Comparison of ENCODE assay signal across 1 cellular context in the genomic region with DNA sequence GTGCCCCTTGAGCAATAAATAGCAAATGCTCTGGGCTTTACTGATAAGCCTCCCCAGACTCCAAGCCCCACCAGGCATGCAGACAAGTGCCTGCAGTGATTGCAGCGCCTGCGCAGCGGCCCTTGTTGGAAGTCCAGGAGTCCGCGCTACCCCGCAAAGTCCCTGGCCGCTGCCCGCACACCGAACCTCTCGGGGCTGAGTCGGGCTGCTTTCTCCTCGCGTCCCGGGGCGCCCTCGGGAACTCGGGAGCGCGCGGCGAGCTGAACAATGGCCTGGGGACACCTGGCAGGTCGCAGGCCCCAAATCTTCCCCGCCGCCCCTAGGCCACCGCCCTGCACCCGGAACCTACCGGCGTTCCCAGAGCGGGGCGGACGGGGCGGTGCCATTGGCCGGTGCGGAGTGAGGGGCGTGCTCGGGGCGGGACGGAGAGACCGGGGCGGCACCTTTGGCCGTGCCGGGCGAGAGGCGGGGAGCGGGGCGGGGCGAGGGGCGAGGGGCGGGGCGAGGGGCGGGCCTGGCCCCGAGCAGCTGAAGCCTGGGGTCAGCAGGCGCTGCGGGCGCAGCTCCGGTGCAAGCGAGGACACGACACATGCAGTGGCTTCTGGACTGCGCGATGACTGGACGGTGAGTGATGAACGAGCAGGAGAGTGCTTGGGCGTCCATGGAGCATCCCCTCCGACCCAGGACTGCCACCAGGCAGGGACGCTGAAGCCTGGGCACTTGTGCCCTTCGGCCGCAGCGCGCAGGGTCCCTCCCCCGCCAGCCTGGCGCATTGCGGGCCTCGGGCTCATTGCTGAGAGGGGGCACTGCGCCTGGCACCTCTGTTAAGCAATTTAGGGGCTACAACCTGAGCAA.
A peak's percentile ranks its signal among the peaks of the same experiment; 100 is the strongest.
TF ChIP-seq lines count a peak whose summit lies in the region.

Gene RASSF4, plus strand, starts transcription at position 560 of the 855 bp plus-strand sequence. CDS start 10,401 bp downstream, outside the sequence.

TF ChIP-seq in GM12878, 131 proteins besides CTCF, POLR2A, EP300 and RAD21 (continued from another document):
- TF ChIP-seq REST (IDR thresholded peaks at IDR 0.05; ENCODE audit: low read depth, low read length) (no peak), MAX (IDR thresholded peaks at IDR 0.05; ENCODE audit: low read depth, low read length) (peak; percentile 25; the same call in 1 of the 2 replicates), SMC3 (IDR thresholded peaks at IDR 0.05; ENCODE audit: borderline replicate concordance, low read length) (no peak), MLLT1 (IDR thresholded peaks at IDR 0.05) (no peak), ZNF622 (IDR thresholded peaks at IDR 0.05) (no peak), EGR1 (IDR thresholded peaks at IDR 0.05; ENCODE audit: borderline replicate concordance in 1 of 2, low read depth in 2 of 2, low read length in 2 of 2) (0 out of 3 replicates have a peak, but pooled peaks of 1 of the 2 experiments have one; percentile 4), SUPT20H (IDR thresholded peaks at IDR 0.05; ENCODE audit: borderline replicate concordance, control insufficient read depth, low read depth, low read length) (no peak), BCL11A (IDR thresholded peaks at IDR 0.05; ENCODE audit: low read depth, low read length) (0 out of 2 replicates have a peak, but pooled peaks have one; percentile 11), ESRRA (IDR thresholded peaks at IDR 0.05; ENCODE audit: low read length) (no peak), JUND (IDR thresholded peaks at IDR 0.05; ENCODE audit: low read depth, low read length) (no peak), EZH2 (IDR thresholded peaks at IDR 0.05; ENCODE audit: borderline replicate concordance, control insufficient read depth, low read depth, low read length) (no peak), IKZF1 (conservative IDR thresholded peaks at IDR 0.05) (peak; percentile 67), CBX5 (IDR thresholded peaks at IDR 0.05; ENCODE audit: low read depth) (no peak), STAT1 (conservative IDR thresholded peaks at IDR 0.05) (no peak), CREB1 (IDR thresholded peaks at IDR 0.05; ENCODE audit: low read depth) (no peak), TARDBP (IDR thresholded peaks at IDR 0.05; ENCODE audit: borderline replicate concordance) (no peak), CEBPB (IDR thresholded peaks at IDR 0.05; ENCODE audit: borderline replicate concordance in 1 of 2, low read depth in 2 of 2, low read length in 2 of 2) (no peak), MTA2 (IDR thresholded peaks at IDR 0.05; ENCODE audit: low read depth) (no peak), LARP7 (IDR thresholded peaks at IDR 0.05) (peak; percentile 44; the same call in 1 of the 2 replicates)
- TF ChIP-seq, protein P1, sequence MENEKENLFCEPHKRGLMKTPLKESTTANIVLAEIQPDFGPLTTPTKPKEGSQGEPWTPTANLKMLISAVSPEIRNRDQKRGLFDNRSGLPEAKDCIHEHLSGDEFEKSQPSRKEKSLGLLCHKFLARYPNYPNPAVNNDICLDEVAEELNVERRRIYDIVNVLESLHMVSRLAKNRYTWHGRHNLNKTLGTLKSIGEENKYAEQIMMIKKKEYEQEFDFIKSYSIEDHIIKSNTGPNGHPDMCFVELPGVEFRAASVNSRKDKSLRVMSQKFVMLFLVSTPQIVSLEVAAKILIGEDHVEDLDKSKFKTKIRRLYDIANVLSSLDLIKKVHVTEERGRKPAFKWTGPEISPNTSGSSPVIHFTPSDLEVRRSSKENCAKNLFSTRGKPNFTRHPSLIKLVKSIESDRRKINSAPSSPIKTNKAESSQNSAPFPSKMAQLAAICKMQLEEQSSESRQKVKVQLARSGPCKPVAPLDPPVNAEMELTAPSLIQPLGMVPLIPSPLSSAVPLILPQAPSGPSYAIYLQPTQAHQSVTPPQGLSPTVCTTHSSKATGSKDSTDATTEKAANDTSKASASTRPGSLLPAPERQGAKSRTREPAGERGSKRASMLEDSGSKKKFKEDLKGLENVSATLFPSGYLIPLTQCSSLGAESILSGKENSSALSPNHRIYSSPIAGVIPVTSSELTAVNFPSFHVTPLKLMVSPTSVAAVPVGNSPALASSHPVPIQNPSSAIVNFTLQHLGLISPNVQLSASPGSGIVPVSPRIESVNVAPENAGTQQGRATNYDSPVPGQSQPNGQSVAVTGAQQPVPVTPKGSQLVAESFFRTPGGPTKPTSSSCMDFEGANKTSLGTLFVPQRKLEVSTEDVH (IDR thresholded peaks at IDR 0.05; ENCODE audit: low read depth, partially characterized antibody): no peak
- TF ChIP-seq, protein P2, sequence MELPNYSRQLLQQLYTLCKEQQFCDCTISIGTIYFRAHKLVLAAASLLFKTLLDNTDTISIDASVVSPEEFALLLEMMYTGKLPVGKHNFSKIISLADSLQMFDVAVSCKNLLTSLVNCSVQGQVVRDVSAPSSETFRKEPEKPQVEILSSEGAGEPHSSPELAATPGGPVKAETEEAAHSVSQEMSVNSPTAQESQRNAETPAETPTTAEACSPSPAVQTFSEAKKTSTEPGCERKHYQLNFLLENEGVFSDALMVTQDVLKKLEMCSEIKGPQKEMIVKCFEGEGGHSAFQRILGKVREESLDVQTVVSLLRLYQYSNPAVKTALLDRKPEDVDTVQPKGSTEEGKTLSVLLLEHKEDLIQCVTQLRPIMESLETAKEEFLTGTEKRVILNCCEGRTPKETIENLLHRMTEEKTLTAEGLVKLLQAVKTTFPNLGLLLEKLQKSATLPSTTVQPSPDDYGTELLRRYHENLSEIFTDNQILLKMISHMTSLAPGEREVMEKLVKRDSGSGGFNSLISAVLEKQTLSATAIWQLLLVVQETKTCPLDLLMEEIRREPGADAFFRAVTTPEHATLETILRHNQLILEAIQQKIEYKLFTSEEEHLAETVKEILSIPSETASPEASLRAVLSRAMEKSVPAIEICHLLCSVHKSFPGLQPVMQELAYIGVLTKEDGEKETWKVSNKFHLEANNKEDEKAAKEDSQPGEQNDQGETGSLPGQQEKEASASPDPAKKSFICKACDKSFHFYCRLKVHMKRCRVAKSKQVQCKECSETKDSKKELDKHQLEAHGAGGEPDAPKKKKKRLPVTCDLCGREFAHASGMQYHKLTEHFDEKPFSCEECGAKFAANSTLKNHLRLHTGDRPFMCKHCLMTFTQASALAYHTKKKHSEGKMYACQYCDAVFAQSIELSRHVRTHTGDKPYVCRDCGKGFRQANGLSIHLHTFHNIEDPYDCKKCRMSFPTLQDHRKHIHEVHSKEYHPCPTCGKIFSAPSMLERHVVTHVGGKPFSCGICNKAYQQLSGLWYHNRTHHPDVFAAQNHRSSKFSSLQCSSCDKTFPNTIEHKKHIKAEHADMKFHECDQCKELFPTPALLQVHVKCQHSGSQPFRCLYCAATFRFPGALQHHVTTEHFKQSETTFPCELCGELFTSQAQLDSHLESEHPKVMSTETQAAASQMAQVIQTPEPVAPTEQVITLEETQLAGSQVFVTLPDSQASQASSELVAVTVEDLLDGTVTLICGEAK (IDR thresholded peaks at IDR 0.05; ENCODE audit: borderline replicate concordance): no peak
